ENCODE assay signal across 12 cellular contexts in the genomic region with DNA sequence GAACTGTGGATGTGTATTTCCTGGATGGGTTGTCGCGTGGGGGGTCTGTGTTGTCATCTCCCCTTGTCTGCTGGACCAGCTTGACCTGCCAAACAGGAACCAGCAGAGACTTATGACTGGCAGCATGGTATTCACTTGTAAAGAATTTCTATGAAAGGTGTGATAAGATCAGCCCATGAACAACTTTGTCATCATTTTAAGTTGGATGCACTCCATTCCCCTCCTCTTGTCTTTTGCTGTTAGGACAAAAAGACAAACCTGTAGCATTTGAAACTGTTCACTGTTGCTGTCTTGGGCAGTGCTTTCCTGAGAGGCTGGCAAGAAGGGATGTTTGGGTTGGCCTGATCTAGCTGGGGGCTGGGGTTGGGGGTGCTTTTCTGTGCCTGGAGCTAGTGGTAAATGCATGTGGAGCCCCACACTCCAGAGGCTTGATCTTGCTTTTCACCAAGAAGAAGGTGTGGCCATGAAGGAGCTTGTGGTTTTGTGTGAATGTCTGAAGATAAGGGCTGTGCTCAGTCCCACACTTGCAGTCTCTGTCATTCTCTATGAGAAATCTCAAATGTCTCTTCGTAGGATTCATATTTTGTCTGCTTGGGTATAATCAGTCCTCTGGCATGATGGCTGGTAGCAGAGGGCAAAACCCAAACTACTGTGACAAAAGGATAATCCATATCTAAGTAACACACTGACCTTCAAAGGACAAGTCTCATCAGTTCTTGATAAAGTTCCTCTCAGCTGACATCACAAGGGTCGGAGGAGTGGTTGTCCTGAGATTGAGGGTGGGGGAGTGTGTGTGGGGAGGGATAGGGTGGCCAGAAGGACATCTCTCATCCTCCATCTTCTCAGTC. TPM values are rescaled to one million over a fixed set of nuclear protein-coding genes. Genes with fewer than 3 reads are reported as not detected.
A peak's percentile ranks its signal among the peaks of the same experiment; 100 is the strongest.
DNase-seq lines count a peak whose midpoint lies in the region; ATAC-seq and TF ChIP-seq lines count a peak whose summit lies in the region.
"Had no signal": no experiment of that assay in that cellular context is flagged by ENCODE, and none has a peak within 500 bp of the region (broad histone marks: within the 10 kb centered on the region; RNA-seq: fewer than 3 reads in every experiment).

No MANE protein-coding gene starts in this region.

- BruUV-seq in Caco-2 (replicated peaks; lab: Mats Ljungman, UMichigan): no TSS peak

- H3K27ac Mint-ChIP-seq in Caco-2 (ENCODE audit: unreplicated experiment) (peak overlapping the region; percentile 68), nephron (peak overlapping the region in 2 of 3 experiments; percentile 59 to 61), CD14-positive monocyte (peak overlapping the region in 1 of 7 donors; percentile 73)

- H3K4me3 Mint-ChIP-seq in Caco-2 (ENCODE audit: unreplicated experiment) (no peak overlapping the region), nephron (no peak overlapping the region), CD14-positive monocyte (no peak overlapping the region)

- peaks cover 33% of the 10 kb centered on the region for H3K4me1 ChIP-seq in Caco-2

- H3K27me3 Mint-ChIP-seq in Caco-2 (ENCODE audit: insufficient read depth, unreplicated experiment) (no peaks in the 10 kb centered on the region), nephron (ENCODE audit: low read depth) (peaks cover 3% of the 10 kb centered on the region), CD14-positive monocyte (ENCODE audit: low read depth in 3 of 3) (no peaks in the 10 kb centered on the region)

- in situ Hi-C loops in T47D (cut with HindIII; ENCODE audit: low pct_unique_long_range_greater_than_20kb, low sequenced_read_pairs): no loop called here

- H3K4me3 ChIP-seq in Caco-2 (ENCODE audit: low read depth, low read length): no peak overlapping the region

- no peaks in the 10 kb centered on the region for H3K9me3 ChIP-seq in Caco-2

- POLR2A ChIA-PET in Caco-2 (lab: Charles Lee): interaction anchor here (1.2 kb wide), 1 partner anchor 68 kb away, joined by 6 read pairs; a partner anchor contains a TSS

- H3K9me3 Mint-ChIP-seq in Caco-2 (ENCODE audit: unreplicated experiment): no peaks in the 10 kb centered on the region
- H3K9me3 Mint-ChIP-seq in nephron: no peaks in the 10 kb centered on the region
- no peaks in the 10 kb centered on the region for H3K9me3 Mint-ChIP-seq in CD14-positive monocyte

- intact Hi-C loops in Caco-2 (cut with micrococcal nuclease; ENCODE audit: unreplicated experiment): no loop called here
- intact Hi-C loops in sciatic nerve (cut with DNase I): no loop called here
- intact Hi-C loops in CD14-positive monocyte (cut with micrococcal nuclease): no loop called here

- no peaks in the 10 kb centered on the region for H3K27me3 ChIP-seq in Caco-2 (replicated peaks; ENCODE audit: control insufficient read depth, insufficient read depth, low read length)

- peaks cover 65% of the 10 kb centered on the region for H3K36me3 Mint-ChIP-seq in Caco-2 (ENCODE audit: insufficient read depth, unreplicated experiment)
- H3K36me3 Mint-ChIP-seq in nephron (ENCODE audit: low read depth): peaks cover 58% of the 10 kb centered on the region
- H3K36me3 Mint-ChIP-seq in CD14-positive monocyte: peaks cover 71 to 79% of the 10 kb centered on the region in 2 donors

- DNase-seq in Caco-2 (peak in 1 of 2 experiments; percentile 50), M059J (ENCODE audit: low read depth) (peak; percentile 81), T47D (ENCODE audit: low read depth in 1 of 2, low spot score in 1 of 2) (peak; percentile 8 to 91), sciatic nerve (ENCODE audit: low spot score) (no peak), CD14-positive monocyte (ENCODE audit: low spot score) (no peak), dedifferentiated amniotic fluid mesenchymal stem cell (ENCODE audit: extremely low spot score) (no peak), cerebellum (ENCODE audit: low spot score) (no peak)
- DNase-seq: activated gamma-delta T cell treated with Interleukin-2 at 50 U/mL for 16 hours, NCI-H2171 treated with DMSO at 0.1 percent for 48 hours had no signal

- no peak for ATAC-seq in sciatic nerve
- ATAC-seq: left lobe of liver had no signal

- CTCF ChIA-PET in Caco-2 (lab: Charles Lee): interaction anchor here (1.0 to 1.8 kb wide), 2 partner anchors 8 to 21 kb away, joined by 4 to 9 read pairs; no protein-coding TSS in a partner anchor

- H3K4me1 Mint-ChIP-seq in Caco-2 (ENCODE audit: low read depth, unreplicated experiment): peaks cover 29% of the 10 kb centered on the region
- peaks cover 19% of the 10 kb centered on the region for H3K4me1 Mint-ChIP-seq in nephron
- peaks cover 12% of the 10 kb centered on the region for H3K4me1 Mint-ChIP-seq in CD14-positive monocyte

- TF ChIP-seq CTCF in Caco-2 (IDR thresholded peaks at IDR 0.05; ENCODE audit: insufficient read depth in 1 of 2, low read depth in 1 of 2, low read length in 1 of 2, severe bottlenecking in 1 of 2, unreplicated experiment in 1 of 2) (no peak), nephron (IDR thresholded peaks at IDR 0.05; ENCODE audit: unreplicated experiment in 3 of 3) (no peak), CD14-positive monocyte (IDR thresholded peaks at IDR 0.05) (no peak)

- no peaks in the 10 kb centered on the region; the same call in 1 of the 2 replicates for H3K36me3 ChIP-seq in Caco-2 (ENCODE audit: control insufficient read depth, insufficient read depth, low read length)

RNA-seq across cellular contexts. Expression of a gene that starts 39.0 kb away (rescaled TPM):
- total RNA-seq in Caco-2 (2022): 56.5 and 59.4 TPM in 2 replicates
- 88.1 and 92.1 TPM in 2 replicates for total RNA-seq in M059J (2014; rRNA removed; shearing (Covaris generic))
- total RNA-seq in sciatic nerve: 52.8 TPM
- polyA plus RNA-seq in CD14-positive monocyte: 100 to 1,000 TPM; 139 to 163 TPM
- total RNA-seq in cerebellum: 24.0 TPM

RNA-seq across cellular contexts. Expression of a gene that starts 54.2 kb away (rescaled TPM):
- total RNA-seq in Caco-2 (2022): 28.6 and 28.9 TPM in 2 replicates
- 0.94 and 0.96 TPM in 2 replicates for total RNA-seq in M059J (2014; rRNA removed; shearing (Covaris generic))
- total RNA-seq in sciatic nerve: 37.4 TPM
- not detected for polyA plus RNA-seq in CD14-positive monocyte
- 6.1 TPM for total RNA-seq in cerebellum
- total RNA-seq: T-helper 2 cell treated with Interferon-gamma antibody and Interleukin-4, amounts not matched to agents 100 ng/mL and 5 ng/mL, for 36 hours had no signal

Comparison
In these comparisons a context has a peak if more than half of its experiments do, and no peak if none do; other contexts are left out.
1. DNase-seq: peak in M059J (single experiment) and T47D (2 of 2); none in sciatic nerve (single experiment), CD14-positive monocyte (single experiment), dedifferentiated amniotic fluid mesenchymal stem cell (single experiment) and cerebellum (single experiment).